In genomic region chr11:75204685-75205667, GRCh38 we compare ENCODE assay signal across 8 cellular contexts.
A peak's percentile ranks its signal among the peaks of the same experiment; 100 is the strongest.
DNase-seq lines count a peak whose midpoint lies in the region; ATAC-seq lines count a peak whose summit lies in the region.

No MANE protein-coding gene starts in this region.

- ATAC-seq in HG02798 (IDR thresholded peaks at IDR 0.05; ENCODE audit: poor library complexity, unreplicated experiment): peak; percentile 84
- no peak for ATAC-seq in HG03432 (IDR thresholded peaks at IDR 0.05; ENCODE audit: unreplicated experiment)

- peak; percentile 92 for DNase-seq in DMS79 treated with DMSO at 0.1 percent for 48 hours (lab: John Stamatoyannopoulos, UW)
- peak; percentile 38 for DNase-seq in NCI-H345 treated with DMSO at 0.1 percent for 48 hours (lab: John Stamatoyannopoulos, UW; ENCODE audit: unreplicated experiment)
- DNase-seq in activated CD4-positive, CD25-positive, alpha-beta regulatory T cell treated with anti-CD3 and anti-CD28 coated beads, Interleukin-2, amount 50 U/mL, for 72 hours: peak; percentile 90
- peak; percentile 84 for DNase-seq in cerebellar cortex (ENCODE audit: low spot score)
- peak; percentile 91 for DNase-seq in kidney tubule cell (ENCODE audit: low spot score)
- peak; percentile 87 to 89 for DNase-seq in stimulated activated CD4-positive, alpha-beta T cell treated with anti-CD3 and anti-CD28 coated beads, Interleukin-2, amount 100 ng/mL, for 48 hours

Comparison
In these comparisons a context has a peak if more than half of its experiments do, and no peak if none do; other contexts are left out.
1. DNase-seq: peak in every context shown above with its lines; median percentile 92 in DMS79 treated with DMSO at 0.1 percent for 48 hours; 91 in kidney tubule cell; 90 in activated CD4-positive, CD25-positive, alpha-beta regulatory T cell treated with anti-CD3 and anti-CD28 coated beads, Interleukin-2, amount 50 U/mL, for 72 hours; 88 in stimulated activated CD4-positive, alpha-beta T cell treated with anti-CD3 and anti-CD28 coated beads, Interleukin-2, amount 100 ng/mL, for 48 hours; 84 in cerebellar cortex; 38 in NCI-H345 treated with DMSO at 0.1 percent for 48 hours.